ENCODE assay signal across 9 cellular contexts in genomic region chr4:55682797-55683196, GRCh38. TPM values are rescaled to one million over a fixed set of nuclear protein-coding genes. Genes with fewer than 3 reads are reported as not detected.
"Had no signal": no experiment of that assay in that cellular context is flagged by ENCODE, and none has a peak within 500 bp of the region (broad histone marks: within the 10 kb centered on the region; RNA-seq: fewer than 3 reads in every experiment).

No MANE protein-coding gene starts in this region.

RNA-seq across cellular contexts. Expression of gene NMU, which starts 46.7 kb away (rescaled TPM):
- total RNA-seq: left cardiac atrium, left ventricle myocardium inferior, left ventricle myocardium superior, lung microvascular endothelial cell, mesenteric fat pad, mononuclear cell, myocyte had no signal
- polyA plus RNA-seq: immature natural killer cell, liver had no signal
